1 cellular context compared by ENCODE assay signal in the genomic region with DNA sequence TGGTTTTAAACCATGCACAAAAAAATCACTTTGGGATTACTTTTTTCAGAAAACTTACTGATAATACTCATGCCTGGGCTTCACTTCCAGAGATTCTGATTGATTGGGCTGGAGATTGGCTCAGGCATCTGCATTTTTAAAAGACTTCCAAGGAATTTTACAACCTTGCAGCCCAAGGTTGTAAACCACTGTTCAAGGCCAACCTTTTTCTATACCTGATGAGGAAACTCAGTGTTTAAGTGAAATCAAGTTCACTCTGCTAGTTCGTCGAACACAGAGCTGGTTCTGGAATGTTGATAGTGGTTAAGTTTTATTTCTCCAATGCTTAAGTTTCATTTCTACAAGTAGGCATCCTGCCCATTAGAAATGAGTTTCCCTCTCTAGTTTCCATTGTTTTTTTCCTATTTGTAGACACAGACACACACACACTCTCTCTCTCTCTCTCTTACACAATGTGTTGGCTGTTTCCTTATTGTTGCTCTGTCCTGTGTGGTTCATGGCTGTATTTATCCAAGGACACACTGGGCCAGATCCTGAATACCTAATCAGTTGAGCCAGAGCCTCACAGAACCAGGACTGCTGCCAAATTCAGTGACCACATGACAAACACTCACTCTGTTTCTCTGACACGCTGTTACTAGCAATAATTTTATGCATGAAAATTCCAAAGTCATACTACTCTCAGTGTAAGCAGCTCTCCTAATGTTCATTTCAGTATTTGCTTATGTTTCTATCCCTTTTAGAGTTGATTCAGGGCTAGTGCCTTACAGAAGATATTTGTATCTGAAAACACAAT.
TF ChIP-seq lines count a peak whose summit lies in the region.

No MANE protein-coding gene starts in this region.

TF ChIP-seq in HepG2, 621 proteins besides CTCF, POLR2A, EP300 and RAD21 (continues in another document):
- peak; percentile 64; the same call in 1 of the 2 replicates for TF ChIP-seq HMG20B (CRISPR knock-in tag; conservative IDR thresholded peaks at IDR 0.05)
- no peak for TF ChIP-seq THYN1 (CRISPR knock-in tag; IDR thresholded peaks at IDR 0.05; ENCODE audit: borderline replicate concordance, low read depth)
- TF ChIP-seq GATAD2A (CRISPR knock-in tag; IDR thresholded peaks at IDR 0.05): peak; percentile 98
- TF ChIP-seq ZNF296 (CRISPR knock-in tag; conservative IDR thresholded peaks at IDR 0.05): no peak
- TF ChIP-seq FOXK2 (IDR thresholded peaks at IDR 0.05): peak; percentile 90
- peak; percentile 56; the same call in 1 of the 2 replicates for TF ChIP-seq EHMT2 (IDR thresholded peaks at IDR 0.05; ENCODE audit: borderline replicate concordance, low read depth, low read length)
- TF ChIP-seq PAWR (CRISPR knock-in tag; IDR thresholded peaks at IDR 0.05; ENCODE audit: borderline replicate concordance): no peak
- peak; percentile 98 for TF ChIP-seq RXRB (CRISPR knock-in tag; IDR thresholded peaks at IDR 0.05; ENCODE audit: borderline replicate concordance)
- TF ChIP-seq, protein P1, sequence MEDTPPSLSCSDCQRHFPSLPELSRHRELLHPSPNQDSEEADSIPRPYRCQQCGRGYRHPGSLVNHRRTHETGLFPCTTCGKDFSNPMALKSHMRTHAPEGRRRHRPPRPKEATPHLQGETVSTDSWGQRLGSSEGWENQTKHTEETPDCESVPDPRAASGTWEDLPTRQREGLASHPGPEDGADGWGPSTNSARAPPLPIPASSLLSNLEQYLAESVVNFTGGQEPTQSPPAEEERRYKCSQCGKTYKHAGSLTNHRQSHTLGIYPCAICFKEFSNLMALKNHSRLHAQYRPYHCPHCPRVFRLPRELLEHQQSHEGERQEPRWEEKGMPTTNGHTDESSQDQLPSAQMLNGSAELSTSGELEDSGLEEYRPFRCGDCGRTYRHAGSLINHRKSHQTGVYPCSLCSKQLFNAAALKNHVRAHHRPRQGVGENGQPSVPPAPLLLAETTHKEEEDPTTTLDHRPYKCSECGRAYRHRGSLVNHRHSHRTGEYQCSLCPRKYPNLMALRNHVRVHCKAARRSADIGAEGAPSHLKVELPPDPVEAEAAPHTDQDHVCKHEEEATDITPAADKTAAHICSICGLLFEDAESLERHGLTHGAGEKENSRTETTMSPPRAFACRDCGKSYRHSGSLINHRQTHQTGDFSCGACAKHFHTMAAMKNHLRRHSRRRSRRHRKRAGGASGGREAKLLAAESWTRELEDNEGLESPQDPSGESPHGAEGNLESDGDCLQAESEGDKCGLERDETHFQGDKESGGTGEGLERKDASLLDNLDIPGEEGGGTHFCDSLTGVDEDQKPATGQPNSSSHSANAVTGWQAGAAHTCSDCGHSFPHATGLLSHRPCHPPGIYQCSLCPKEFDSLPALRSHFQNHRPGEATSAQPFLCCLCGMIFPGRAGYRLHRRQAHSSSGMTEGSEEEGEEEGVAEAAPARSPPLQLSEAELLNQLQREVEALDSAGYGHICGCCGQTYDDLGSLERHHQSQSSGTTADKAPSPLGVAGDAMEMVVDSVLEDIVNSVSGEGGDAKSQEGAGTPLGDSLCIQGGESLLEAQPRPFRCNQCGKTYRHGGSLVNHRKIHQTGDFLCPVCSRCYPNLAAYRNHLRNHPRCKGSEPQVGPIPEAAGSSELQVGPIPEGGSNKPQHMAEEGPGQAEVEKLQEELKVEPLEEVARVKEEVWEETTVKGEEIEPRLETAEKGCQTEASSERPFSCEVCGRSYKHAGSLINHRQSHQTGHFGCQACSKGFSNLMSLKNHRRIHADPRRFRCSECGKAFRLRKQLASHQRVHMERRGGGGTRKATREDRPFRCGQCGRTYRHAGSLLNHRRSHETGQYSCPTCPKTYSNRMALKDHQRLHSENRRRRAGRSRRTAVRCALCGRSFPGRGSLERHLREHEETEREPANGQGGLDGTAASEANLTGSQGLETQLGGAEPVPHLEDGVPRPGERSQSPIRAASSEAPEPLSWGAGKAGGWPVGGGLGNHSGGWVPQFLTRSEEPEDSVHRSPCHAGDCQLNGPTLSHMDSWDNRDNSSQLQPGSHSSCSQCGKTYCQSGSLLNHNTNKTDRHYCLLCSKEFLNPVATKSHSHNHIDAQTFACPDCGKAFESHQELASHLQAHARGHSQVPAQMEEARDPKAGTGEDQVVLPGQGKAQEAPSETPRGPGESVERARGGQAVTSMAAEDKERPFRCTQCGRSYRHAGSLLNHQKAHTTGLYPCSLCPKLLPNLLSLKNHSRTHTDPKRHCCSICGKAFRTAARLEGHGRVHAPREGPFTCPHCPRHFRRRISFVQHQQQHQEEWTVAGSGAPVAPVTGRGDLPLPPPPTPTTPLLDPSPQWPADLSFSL (CRISPR knock-in tag; IDR thresholded peaks at IDR 0.05): peak; percentile 93
- peak; percentile 84; the same call in 1 of the 2 replicates for TF ChIP-seq NCOR1 (IDR thresholded peaks at IDR 0.05; ENCODE audit: borderline replicate concordance, low read length)
- TF ChIP-seq ARHGAP35 (CRISPR knock-in tag; IDR thresholded peaks at IDR 0.05; ENCODE audit: borderline replicate concordance): no peak
- TF ChIP-seq AKAP8 (CRISPR knock-in tag; IDR thresholded peaks at IDR 0.05): no peak
- TF ChIP-seq ELF3 (CRISPR knock-in tag; IDR thresholded peaks at IDR 0.05): peak; percentile 98
- TF ChIP-seq, protein P2, sequence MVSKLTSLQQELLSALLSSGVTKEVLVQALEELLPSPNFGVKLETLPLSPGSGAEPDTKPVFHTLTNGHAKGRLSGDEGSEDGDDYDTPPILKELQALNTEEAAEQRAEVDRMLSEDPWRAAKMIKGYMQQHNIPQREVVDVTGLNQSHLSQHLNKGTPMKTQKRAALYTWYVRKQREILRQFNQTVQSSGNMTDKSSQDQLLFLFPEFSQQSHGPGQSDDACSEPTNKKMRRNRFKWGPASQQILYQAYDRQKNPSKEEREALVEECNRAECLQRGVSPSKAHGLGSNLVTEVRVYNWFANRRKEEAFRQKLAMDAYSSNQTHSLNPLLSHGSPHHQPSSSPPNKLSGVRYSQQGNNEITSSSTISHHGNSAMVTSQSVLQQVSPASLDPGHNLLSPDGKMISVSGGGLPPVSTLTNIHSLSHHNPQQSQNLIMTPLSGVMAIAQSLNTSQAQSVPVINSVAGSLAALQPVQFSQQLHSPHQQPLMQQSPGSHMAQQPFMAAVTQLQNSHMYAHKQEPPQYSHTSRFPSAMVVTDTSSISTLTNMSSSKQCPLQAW (CRISPR knock-in tag; IDR thresholded peaks at IDR 0.05): 0 out of 2 replicates have a peak, but pooled peaks have one; percentile 23
- TF ChIP-seq ZNF781 (CRISPR knock-in tag; IDR thresholded peaks at IDR 0.05; ENCODE audit: borderline replicate concordance, not compliant biosample characterization): no peak
- peak; percentile 97 for TF ChIP-seq HMG20A (CRISPR knock-in tag; IDR thresholded peaks at IDR 0.05; ENCODE audit: borderline replicate concordance)
- no peak for TF ChIP-seq ZNF530 (CRISPR knock-in tag; IDR thresholded peaks at IDR 0.05; ENCODE audit: low read depth)
- TF ChIP-seq ZNF614 (CRISPR knock-in tag; IDR thresholded peaks at IDR 0.05; ENCODE audit: borderline replicate concordance): peak; percentile 77
- no peak for TF ChIP-seq SAFB2 (CRISPR knock-in tag; IDR thresholded peaks at IDR 0.05; ENCODE audit: borderline replicate concordance, low read depth)
- TF ChIP-seq TARDBP (CRISPR knock-in tag; IDR thresholded peaks at IDR 0.05): peak; percentile 95; the same call in 1 of the 2 replicates
- no peak for TF ChIP-seq ZNF619 (CRISPR knock-in tag; IDR thresholded peaks at IDR 0.05)
- TF ChIP-seq, protein P3, sequence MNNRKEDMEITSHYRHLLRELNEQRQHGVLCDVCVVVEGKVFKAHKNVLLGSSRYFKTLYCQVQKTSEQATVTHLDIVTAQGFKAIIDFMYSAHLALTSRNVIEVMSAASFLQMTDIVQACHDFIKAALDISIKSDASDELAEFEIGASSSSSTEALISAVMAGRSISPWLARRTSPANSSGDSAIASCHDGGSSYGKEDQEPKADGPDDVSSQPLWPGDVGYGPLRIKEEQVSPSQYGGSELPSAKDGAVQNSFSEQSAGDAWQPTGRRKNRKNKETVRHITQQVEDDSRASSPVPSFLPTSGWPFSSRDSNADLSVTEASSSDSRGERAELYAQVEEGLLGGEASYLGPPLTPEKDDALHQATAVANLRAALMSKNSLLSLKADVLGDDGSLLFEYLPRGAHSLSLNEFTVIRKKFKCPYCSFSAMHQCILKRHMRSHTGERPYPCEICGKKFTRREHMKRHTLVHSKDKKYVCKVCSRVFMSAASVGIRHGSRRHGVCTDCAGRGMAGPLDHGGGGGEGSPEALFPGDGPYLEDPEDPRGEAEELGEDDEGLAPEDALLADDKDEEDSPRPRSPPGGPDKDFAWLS (CRISPR knock-in tag; IDR thresholded peaks at IDR 0.05; ENCODE audit: borderline replicate concordance): no peak
- TF ChIP-seq, protein P4, sequence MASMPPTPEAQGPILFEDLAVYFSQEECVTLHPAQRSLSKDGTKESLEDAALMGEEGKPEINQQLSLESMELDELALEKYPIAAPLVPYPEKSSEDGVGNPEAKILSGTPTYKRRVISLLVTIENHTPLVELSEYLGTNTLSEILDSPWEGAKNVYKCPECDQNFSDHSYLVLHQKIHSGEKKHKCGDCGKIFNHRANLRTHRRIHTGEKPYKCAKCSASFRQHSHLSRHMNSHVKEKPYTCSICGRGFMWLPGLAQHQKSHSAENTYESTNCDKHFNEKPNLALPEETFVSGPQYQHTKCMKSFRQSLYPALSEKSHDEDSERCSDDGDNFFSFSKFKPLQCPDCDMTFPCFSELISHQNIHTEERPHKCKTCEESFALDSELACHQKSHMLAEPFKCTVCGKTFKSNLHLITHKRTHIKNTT (CRISPR knock-in tag; IDR thresholded peaks at IDR 0.05): no peak
- TF ChIP-seq XBP1 (CRISPR knock-in tag; IDR thresholded peaks at IDR 0.05): no peak
- TF ChIP-seq, protein P5, sequence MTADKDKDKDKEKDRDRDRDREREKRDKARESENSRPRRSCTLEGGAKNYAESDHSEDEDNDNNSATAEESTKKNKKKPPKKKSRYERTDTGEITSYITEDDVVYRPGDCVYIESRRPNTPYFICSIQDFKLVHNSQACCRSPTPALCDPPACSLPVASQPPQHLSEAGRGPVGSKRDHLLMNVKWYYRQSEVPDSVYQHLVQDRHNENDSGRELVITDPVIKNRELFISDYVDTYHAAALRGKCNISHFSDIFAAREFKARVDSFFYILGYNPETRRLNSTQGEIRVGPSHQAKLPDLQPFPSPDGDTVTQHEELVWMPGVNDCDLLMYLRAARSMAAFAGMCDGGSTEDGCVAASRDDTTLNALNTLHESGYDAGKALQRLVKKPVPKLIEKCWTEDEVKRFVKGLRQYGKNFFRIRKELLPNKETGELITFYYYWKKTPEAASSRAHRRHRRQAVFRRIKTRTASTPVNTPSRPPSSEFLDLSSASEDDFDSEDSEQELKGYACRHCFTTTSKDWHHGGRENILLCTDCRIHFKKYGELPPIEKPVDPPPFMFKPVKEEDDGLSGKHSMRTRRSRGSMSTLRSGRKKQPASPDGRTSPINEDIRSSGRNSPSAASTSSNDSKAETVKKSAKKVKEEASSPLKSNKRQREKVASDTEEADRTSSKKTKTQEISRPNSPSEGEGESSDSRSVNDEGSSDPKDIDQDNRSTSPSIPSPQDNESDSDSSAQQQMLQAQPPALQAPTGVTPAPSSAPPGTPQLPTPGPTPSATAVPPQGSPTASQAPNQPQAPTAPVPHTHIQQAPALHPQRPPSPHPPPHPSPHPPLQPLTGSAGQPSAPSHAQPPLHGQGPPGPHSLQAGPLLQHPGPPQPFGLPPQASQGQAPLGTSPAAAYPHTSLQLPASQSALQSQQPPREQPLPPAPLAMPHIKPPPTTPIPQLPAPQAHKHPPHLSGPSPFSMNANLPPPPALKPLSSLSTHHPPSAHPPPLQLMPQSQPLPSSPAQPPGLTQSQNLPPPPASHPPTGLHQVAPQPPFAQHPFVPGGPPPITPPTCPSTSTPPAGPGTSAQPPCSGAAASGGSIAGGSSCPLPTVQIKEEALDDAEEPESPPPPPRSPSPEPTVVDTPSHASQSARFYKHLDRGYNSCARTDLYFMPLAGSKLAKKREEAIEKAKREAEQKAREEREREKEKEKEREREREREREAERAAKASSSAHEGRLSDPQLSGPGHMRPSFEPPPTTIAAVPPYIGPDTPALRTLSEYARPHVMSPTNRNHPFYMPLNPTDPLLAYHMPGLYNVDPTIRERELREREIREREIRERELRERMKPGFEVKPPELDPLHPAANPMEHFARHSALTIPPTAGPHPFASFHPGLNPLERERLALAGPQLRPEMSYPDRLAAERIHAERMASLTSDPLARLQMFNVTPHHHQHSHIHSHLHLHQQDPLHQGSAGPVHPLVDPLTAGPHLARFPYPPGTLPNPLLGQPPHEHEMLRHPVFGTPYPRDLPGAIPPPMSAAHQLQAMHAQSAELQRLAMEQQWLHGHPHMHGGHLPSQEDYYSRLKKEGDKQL (CRISPR knock-in tag; IDR thresholded peaks at IDR 0.05; ENCODE audit: low read depth): peak; percentile 76; the same call in 1 of the 2 replicates
- 0 out of 2 replicates have a peak, but pooled peaks have one; percentile 17 for TF ChIP-seq YEATS4 (CRISPR knock-in tag; IDR thresholded peaks at IDR 0.05; ENCODE audit: borderline replicate concordance)
- TF ChIP-seq, protein P6, sequence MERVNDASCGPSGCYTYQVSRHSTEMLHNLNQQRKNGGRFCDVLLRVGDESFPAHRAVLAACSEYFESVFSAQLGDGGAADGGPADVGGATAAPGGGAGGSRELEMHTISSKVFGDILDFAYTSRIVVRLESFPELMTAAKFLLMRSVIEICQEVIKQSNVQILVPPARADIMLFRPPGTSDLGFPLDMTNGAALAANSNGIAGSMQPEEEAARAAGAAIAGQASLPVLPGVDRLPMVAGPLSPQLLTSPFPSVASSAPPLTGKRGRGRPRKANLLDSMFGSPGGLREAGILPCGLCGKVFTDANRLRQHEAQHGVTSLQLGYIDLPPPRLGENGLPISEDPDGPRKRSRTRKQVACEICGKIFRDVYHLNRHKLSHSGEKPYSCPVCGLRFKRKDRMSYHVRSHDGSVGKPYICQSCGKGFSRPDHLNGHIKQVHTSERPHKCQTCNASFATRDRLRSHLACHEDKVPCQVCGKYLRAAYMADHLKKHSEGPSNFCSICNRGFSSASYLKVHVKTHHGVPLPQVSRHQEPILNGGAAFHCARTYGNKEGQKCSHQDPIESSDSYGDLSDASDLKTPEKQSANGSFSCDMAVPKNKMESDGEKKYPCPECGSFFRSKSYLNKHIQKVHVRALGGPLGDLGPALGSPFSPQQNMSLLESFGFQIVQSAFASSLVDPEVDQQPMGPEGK (CRISPR knock-in tag; IDR thresholded peaks at IDR 0.05): peak; percentile 53; the same call in 1 of the 2 replicates
- TF ChIP-seq HOXA7 (CRISPR knock-in tag; IDR thresholded peaks at IDR 0.05): no peak
- peak; percentile 70; the same call in 1 of the 2 replicates for TF ChIP-seq TGIF2 (CRISPR knock-in tag; IDR thresholded peaks at IDR 0.05)
- TF ChIP-seq NKX3-1 (CRISPR knock-in tag; IDR thresholded peaks at IDR 0.05): no peak
- TF ChIP-seq, protein P7, sequence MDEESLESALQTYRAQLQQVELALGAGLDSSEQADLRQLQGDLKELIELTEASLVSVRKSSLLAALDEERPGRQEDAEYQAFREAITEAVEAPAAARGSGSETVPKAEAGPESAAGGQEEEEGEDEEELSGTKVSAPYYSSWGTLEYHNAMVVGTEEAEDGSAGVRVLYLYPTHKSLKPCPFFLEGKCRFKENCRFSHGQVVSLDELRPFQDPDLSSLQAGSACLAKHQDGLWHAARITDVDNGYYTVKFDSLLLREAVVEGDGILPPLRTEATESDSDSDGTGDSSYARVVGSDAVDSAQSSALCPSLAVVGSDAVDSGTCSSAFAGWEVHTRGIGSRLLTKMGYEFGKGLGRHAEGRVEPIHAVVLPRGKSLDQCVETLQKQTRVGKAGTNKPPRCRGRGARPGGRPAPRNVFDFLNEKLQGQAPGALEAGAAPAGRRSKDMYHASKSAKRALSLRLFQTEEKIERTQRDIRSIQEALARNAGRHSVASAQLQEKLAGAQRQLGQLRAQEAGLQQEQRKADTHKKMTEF (CRISPR knock-in tag; IDR thresholded peaks at IDR 0.05): peak; percentile 69; the same call in 1 of the 2 replicates
